10 cellular contexts compared by ENCODE assay signal in the genomic region with DNA sequence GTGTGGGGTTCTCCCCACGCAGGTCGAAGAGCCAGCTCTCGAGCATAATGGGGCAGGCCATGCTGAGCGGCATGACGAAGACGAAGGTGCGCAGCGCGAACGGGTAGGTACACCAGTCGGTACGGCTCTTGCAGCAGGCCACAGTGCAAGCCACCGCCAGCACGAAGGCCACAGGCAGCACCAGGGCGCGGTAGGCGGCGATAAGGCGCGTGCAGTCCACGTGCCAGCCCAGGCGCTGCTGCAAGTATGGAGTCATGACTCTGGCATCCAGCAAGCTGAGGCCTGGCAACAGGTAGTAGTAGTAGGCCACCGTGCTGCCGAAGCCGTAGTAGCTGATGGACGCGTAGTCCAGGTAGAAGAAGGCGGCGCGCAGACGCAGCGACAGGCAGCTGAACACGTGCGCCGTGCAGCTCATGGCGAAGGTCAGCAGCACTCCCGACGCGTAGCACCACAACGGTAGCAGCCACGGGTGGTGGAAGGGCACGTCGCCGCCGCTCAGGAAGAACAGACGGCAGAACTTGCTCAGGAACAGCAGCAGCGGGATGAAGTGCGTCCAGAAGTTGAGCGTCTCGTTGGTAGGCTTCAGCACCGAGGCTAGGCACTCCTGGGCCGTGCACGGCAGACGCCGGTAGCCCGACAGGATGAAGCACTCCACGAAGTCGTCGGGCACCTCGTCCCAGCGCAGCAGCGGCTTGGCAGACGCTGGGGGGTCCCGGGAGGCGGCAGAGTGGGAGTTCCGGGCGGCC. TPM values are rescaled to one million over a fixed set of nuclear protein-coding genes. Genes with fewer than 3 reads are reported as not detected.
DNase-seq lines count a peak whose midpoint lies in the region; ATAC-seq and TF ChIP-seq lines count a peak whose summit lies in the region.
"Had no signal": no experiment of that assay in that cellular context is flagged by ENCODE, and none has a peak within 500 bp of the region (broad histone marks: within the 10 kb centered on the region; RNA-seq: fewer than 3 reads in every experiment).

No MANE protein-coding gene starts in this region.

- H3K27me3 ChIP-seq in testis, result no peaks in the 10 kb centered on the region

- H3K36me3 Mint-ChIP-seq in activated CD4-positive, alpha-beta T cell treated with anti-CD3 and anti-CD28 coated beads for 36 hours (ENCODE audit: low read depth), result peaks cover 2% of the 10 kb centered on the region
- peaks cover 12% of the 10 kb centered on the region for H3K36me3 Mint-ChIP-seq in activated T-helper 17 cell treated with anti-CD3 and anti-CD28 coated beads, Interleukin-2, amount 50 U/mL, for 72 hours (ENCODE audit: low read depth)

- no peaks in the 10 kb centered on the region for H3K4me1 ChIP-seq in testis

- ATAC-seq in activated CD4-positive, alpha-beta T cell treated with anti-CD3 and anti-CD28 coated beads for 36 hours, result peak; percentile 20
- no peak for ATAC-seq in activated T-helper 17 cell treated with anti-CD3 and anti-CD28 coated beads, Interleukin-2, amount 50 U/mL, for 72 hours (replicated peaks)
- no peak for ATAC-seq in GM19328 (IDR thresholded peaks at IDR 0.05; ENCODE audit: unreplicated experiment)

- peaks cover 9% of the 10 kb centered on the region for H3K4me1 Mint-ChIP-seq in activated CD4-positive, alpha-beta T cell treated with anti-CD3 and anti-CD28 coated beads for 36 hours
- H3K4me1 Mint-ChIP-seq in activated T-helper 17 cell treated with anti-CD3 and anti-CD28 coated beads, Interleukin-2, amount 50 U/mL, for 72 hours, result no peaks in the 10 kb centered on the region

- H3K9me3 Mint-ChIP-seq in activated CD4-positive, alpha-beta T cell treated with anti-CD3 and anti-CD28 coated beads for 36 hours (ENCODE audit: low read depth), result no peaks in the 10 kb centered on the region
- no peaks in the 10 kb centered on the region for H3K9me3 Mint-ChIP-seq in activated T-helper 17 cell treated with anti-CD3 and anti-CD28 coated beads, Interleukin-2, amount 50 U/mL, for 72 hours

- peaks cover 51% of the 10 kb centered on the region for H3K27me3 Mint-ChIP-seq in activated CD4-positive, alpha-beta T cell treated with anti-CD3 and anti-CD28 coated beads for 36 hours
- H3K27me3 Mint-ChIP-seq in activated T-helper 17 cell treated with anti-CD3 and anti-CD28 coated beads, Interleukin-2, amount 50 U/mL, for 72 hours, result peaks cover 59% of the 10 kb centered on the region

- no peak for TF ChIP-seq CTCF in testis (IDR thresholded peaks at IDR 0.05)

- DNase-seq in activated CD4-positive, alpha-beta T cell treated with anti-CD3 and anti-CD28 coated beads for 36 hours, result peak; percentile 27
- no peak for DNase-seq in activated CD4-positive, alpha-beta T cell treated with anti-CD3 and anti-CD28 coated beads for 1 hour
- DNase-seq in testis, result peak; percentile 37
- no peak for DNase-seq in inferior parietal cortex (ENCODE audit: extremely low spot score)
- no peak for DNase-seq in NCI-H2196 treated with DMSO at 0.1 percent for 48 hours (lab: John Stamatoyannopoulos, UW; ENCODE audit: unreplicated experiment)
- DNase-seq: GOT3 had no signal

- H3K36me3 ChIP-seq in testis (ENCODE audit: low read depth, missing control alignments), result no peaks in the 10 kb centered on the region

- peaks cover 2% of the 10 kb centered on the region for H3K9me3 ChIP-seq in iPS-18c (ENCODE audit: control insufficient read depth, insufficient read depth, low read length)
- no peaks in the 10 kb centered on the region for H3K9me3 ChIP-seq in testis

- TF ChIP-seq POLR2A in testis (IDR thresholded peaks at IDR 0.05), result no peak

- H3K27ac Mint-ChIP-seq in activated CD4-positive, alpha-beta T cell treated with anti-CD3 and anti-CD28 coated beads for 36 hours, result no peak overlapping the region
- H3K27ac Mint-ChIP-seq in activated T-helper 17 cell treated with anti-CD3 and anti-CD28 coated beads, Interleukin-2, amount 50 U/mL, for 72 hours, result no peak overlapping the region

- WGBS in testis, 2 donors, result 57 to 91% methylated on average over 24 to 67 of the region's 67 CpGs

- intact Hi-C loops in activated CD4-positive, alpha-beta T cell treated with anti-CD3 and anti-CD28 coated beads for 36 hours (cut with DNase I, micrococcal nuclease), result loop anchor here in 1 of 2 experiments (2.0 kb wide), 1 partner anchor 74 kb away; a partner anchor contains a TSS
- intact Hi-C loops in testis (cut with DNase I; ENCODE audit: low total_unique reads), result no loop called here

- POLR2A ChIA-PET in activated CD4-positive, alpha-beta T cell treated with anti-CD3 and anti-CD28 coated beads for 36 hours (lab: Charles Lee), result no interaction called here

- H3K27ac ChIP-seq in testis, result peak overlapping the region; percentile 18 to 45

- CTCF ChIA-PET in activated CD4-positive, alpha-beta T cell treated with anti-CD3 and anti-CD28 coated beads for 36 hours (lab: Charles Lee), result interaction anchor here (1.3 kb wide), 1 partner anchor 30 kb away, joined by 5 read pairs; no protein-coding TSS in a partner anchor

- H3K4me3 ChIP-seq in iPS-18c (ENCODE audit: insufficient read depth, low read depth, low read length) (peak overlapping the region; percentile 61), testis (peak overlapping the region; percentile 51 to 53)

- H3K4me3 Mint-ChIP-seq in activated CD4-positive, alpha-beta T cell treated with anti-CD3 and anti-CD28 coated beads for 36 hours, result peak overlapping the region; percentile 67
- peak overlapping the region; percentile 78 for H3K4me3 Mint-ChIP-seq in activated T-helper 17 cell treated with anti-CD3 and anti-CD28 coated beads, Interleukin-2, amount 50 U/mL, for 72 hours

RNA-seq across cellular contexts. Expression of a gene that starts 0.8 kb away (rescaled TPM):
- total RNA-seq in activated CD4-positive, alpha-beta T cell treated with anti-CD3 and anti-CD28 coated beads for 36 hours, result not detected
- total RNA-seq in activated T-helper 17 cell treated with anti-CD3 and anti-CD28 coated beads, Interleukin-2, amount 50 U/mL, for 72 hours, result not detected
- 10 to 100 TPM; 16.8 to 35.3 TPM for total RNA-seq in testis
- 20.7 TPM for polyA plus RNA-seq in testis (ENCODE audit: insufficient read depth, low read depth, low replicate concordance)
- polyA plus RNA-seq: BJ had no signal

RNA-seq across cellular contexts. Expression of a gene that starts 38.7 kb away (rescaled TPM):
- total RNA-seq in activated CD4-positive, alpha-beta T cell treated with anti-CD3 and anti-CD28 coated beads for 36 hours, result 100 to 1,000 TPM; 208 to 248 TPM
- 100 to 1,000 TPM; 147 to 161 TPM for total RNA-seq in activated T-helper 17 cell treated with anti-CD3 and anti-CD28 coated beads, Interleukin-2, amount 50 U/mL, for 72 hours
- total RNA-seq in testis, result 100 to 1,000 TPM; 110 to 112 TPM
- polyA plus RNA-seq in testis (ENCODE audit: insufficient read depth, low read depth, low replicate concordance), result 38.1 TPM

Comparison
In these comparisons a context has a peak if more than half of its experiments do, and no peak if none do; other contexts are left out.
1. DNase-seq: peak in activated CD4-positive, alpha-beta T cell treated with anti-CD3 and anti-CD28 coated beads for 36 hours (single experiment) and testis (single experiment); none in activated CD4-positive, alpha-beta T cell treated with anti-CD3 and anti-CD28 coated beads for 1 hour (single experiment), inferior parietal cortex (single experiment) and NCI-H2196 treated with DMSO at 0.1 percent for 48 hours (single experiment).
2. RNA of a gene that starts 0.8 kb away (total RNA-seq): 16.8 to 35.3 TPM in testis; not detected in activated CD4-positive, alpha-beta T cell treated with anti-CD3 and anti-CD28 coated beads for 36 hours and not detected in activated T-helper 17 cell treated with anti-CD3 and anti-CD28 coated beads, Interleukin-2, amount 50 U/mL, for 72 hours; every median in the first group is over 10 times any median in the second.